Comparison of ENCODE assay signal across 20 cellular contexts in genomic region chr3:148742127-148742526, GRCh38. TPM values are rescaled to one million over a fixed set of nuclear protein-coding genes. Genes with fewer than 3 reads are reported as not detected.
"Had no signal": no experiment of that assay in that cellular context is flagged by ENCODE, and none has a peak within 500 bp of the region (broad histone marks: within the 10 kb centered on the region; RNA-seq: fewer than 3 reads in every experiment).

No MANE protein-coding gene starts in this region.

- H3K9me3 ChIP-seq: MG63, SK-N-SH had no signal

- H3K27ac ChIP-seq: RWPE1 had no signal

- DNase-seq: KBM-7, MG63, NCI-H1092, NCI-H1105 treated with DMSO at 0.1 percent for 48 hours, NCI-H1417 treated with DMSO at 0.1 percent for 48 hours, NCI-H146, NCI-H1694 treated with DMSO at 0.1 percent for 48 hours, NCI-H2029, NCI-H2081 treated with DMSO at 0.1 percent for 48 hours, NCI-H2171, NCI-H226, NCI-H446, NCI-H510A, NCI-H524 treated with DMSO at 0.1 percent for 48 hours, NCI-H69, NCI-H774, SHP77, SK-N-SH had no signal

- H3K27me3 ChIP-seq: MG63 had no signal

- H3K36me3 ChIP-seq: MG63 had no signal

- H3K4me3 ChIP-seq: MG63 had no signal

- H3K4me2 ChIP-seq: SK-N-SH had no signal

- H3K9ac ChIP-seq: SK-N-SH had no signal

- H3K9me2 ChIP-seq: SK-N-SH had no signal

RNA-seq across cellular contexts. Expression of gene AGTR1, which starts 44.4 kb away (rescaled TPM):
- total RNA-seq: HT-29 had no signal
